In genomic region chr13:51005566-51005965, GRCh38 we compare ENCODE assay signal across 19 cellular contexts.
"Had no signal": no experiment of that assay in that cellular context is flagged by ENCODE, and none has a peak within 500 bp of the region (broad histone marks: within the 10 kb centered on the region; RNA-seq: fewer than 3 reads in every experiment).

No MANE protein-coding gene starts in this region.

- DNase-seq: activated CD4-positive, alpha-beta T cell treated with anti-CD3 and anti-CD28 coated beads for 36 hours; activated CD4-positive, alpha-beta T cell treated with anti-CD3 and anti-CD28 coated beads, Interleukin-2, amount 50 U/mL, for 48 hours; activated naive CD4-positive, alpha-beta T cell; activated naive CD8-positive, alpha-beta T cell treated with anti-CD3 and anti-CD28 coated beads for 36 hours; foreskin melanocyte; glutamatergic neuron; hypothalamus; islet precursor cell; naive B cell; SK-N-SH; stimulated activated CD8-positive, alpha-beta memory T cell treated with anti-CD3 and anti-CD28 coated beads, Interleukin-4, amount 100 ng/mL, for 48 hours; stimulated activated naive CD4-positive, alpha-beta T cell had no signal

- H3K27ac Mint-ChIP-seq: activated CD4-positive, alpha-beta T cell treated with anti-CD3 and anti-CD28 coated beads for 36 hours; activated naive CD8-positive, alpha-beta T cell treated with anti-CD3 and anti-CD28 coated beads for 36 hours; activated T-helper 1 cell treated with anti-CD3 and anti-CD28 coated beads, Interleukin-12 subunit alpha, Interleukin-12 subunit beta, Interleukin-2, Interleukin-4 antibody, amounts not matched to agents 30 ng/mL and 10 ng/mL and 1 ng/mL, durations not matched to agents 14 hours and 24 hours and 36 hours; naive B cell; T-helper 2 cell treated with Interferon-gamma antibody and Interleukin-4, amounts not matched to agents 5 μg/mL and 100 μg/mL, for 36 hours; type B pancreatic cell; WTC11 had no signal

- H3K27ac ChIP-seq: parathyroid adenoma had no signal

- H3K9me3 ChIP-seq: SK-N-SH had no signal

- H3K4me2 ChIP-seq: SK-N-SH had no signal

- H3K9me2 ChIP-seq: SK-N-SH had no signal

- H3K4me1 ChIP-seq: parathyroid adenoma had no signal

- H3K4me3 Mint-ChIP-seq: activated CD4-positive, alpha-beta T cell treated with anti-CD3 and anti-CD28 coated beads for 36 hours; activated naive CD8-positive, alpha-beta T cell treated with anti-CD3 and anti-CD28 coated beads for 36 hours; activated T-helper 1 cell treated with anti-CD3 and anti-CD28 coated beads, Interleukin-12 subunit alpha, Interleukin-12 subunit beta, Interleukin-2, Interleukin-4 antibody, amounts not matched to agents 30 ng/mL and 10 ng/mL and 1 ng/mL, durations not matched to agents 14 hours and 24 hours and 36 hours; naive B cell; T-helper 2 cell treated with Interferon-gamma antibody and Interleukin-4, amounts not matched to agents 5 μg/mL and 100 μg/mL, for 36 hours; type B pancreatic cell; WTC11 had no signal

- H3K9me3 Mint-ChIP-seq: activated naive CD8-positive, alpha-beta T cell treated with anti-CD3 and anti-CD28 coated beads for 36 hours; activated T-helper 1 cell treated with anti-CD3 and anti-CD28 coated beads, Interleukin-12 subunit alpha, Interleukin-12 subunit beta, Interleukin-2, Interleukin-4 antibody, amounts not matched to agents 30 ng/mL and 10 ng/mL and 1 ng/mL, durations not matched to agents 14 hours and 24 hours and 36 hours; naive B cell; T-helper 2 cell treated with Interferon-gamma antibody and Interleukin-4, amounts not matched to agents 5 μg/mL and 100 μg/mL, for 36 hours; type B pancreatic cell; WTC11 had no signal

- H2AFZ ChIP-seq: parathyroid adenoma had no signal

- H3K79me2 ChIP-seq: parathyroid adenoma had no signal

- H3K36me3 Mint-ChIP-seq: activated naive CD8-positive, alpha-beta T cell treated with anti-CD3 and anti-CD28 coated beads for 36 hours; naive B cell; type B pancreatic cell; WTC11 had no signal

- H3K4me1 Mint-ChIP-seq: activated CD4-positive, alpha-beta T cell treated with anti-CD3 and anti-CD28 coated beads for 36 hours; activated naive CD8-positive, alpha-beta T cell treated with anti-CD3 and anti-CD28 coated beads for 36 hours; naive B cell had no signal

- H3K9ac ChIP-seq: parathyroid adenoma, SK-N-SH had no signal

- H3K27me3 Mint-ChIP-seq: type B pancreatic cell had no signal

- ATAC-seq: activated CD4-positive, alpha-beta T cell treated with anti-CD3 and anti-CD28 coated beads for 36 hours; left lobe of liver had no signal

- FAIRE-seq: TTC549 had no signal
